ENCODE assay signal across 22 cellular contexts in genomic region chr12:120858306-120859088, GRCh38.
"Had no signal": no experiment of that assay in that cellular context is flagged by ENCODE, and none has a peak within 500 bp of the region (broad histone marks: within the 10 kb centered on the region; RNA-seq: fewer than 3 reads in every experiment).

No MANE protein-coding gene starts in this region.

- H3K27ac ChIP-seq: brain microvascular endothelial cell, foreskin keratinocyte, lower lobe of right lung, suprapubic skin had no signal

- DNase-seq: activated CD4-positive, alpha-beta T cell treated with anti-CD3 and anti-CD28 coated beads for 36 hours; activated CD8-positive, alpha-beta T cell treated with anti-CD3 and anti-CD28 coated beads for 36 hours; activated naive CD4-positive, alpha-beta T cell treated with anti-CD3 and anti-CD28 coated beads, Interleukin-2, amount 50 U/mL, for 16 hours; activated T-cell treated with anti-CD3 and anti-CD28 coated beads, Interleukin-2, amount 50 U/mL, for 4 hours; aorta; brain microvascular endothelial cell; central memory CD4-positive, alpha-beta T cell; endodermal cell; foreskin keratinocyte; hypothalamus; islet precursor cell; left colon; lower lobe of right lung; occipital lobe; stimulated activated CD4-positive, alpha-beta T cell treated with anti-CD3 and anti-CD28 coated beads, Interleukin-2, amount 100 ng/mL, for 24 hours; stimulated activated naive CD8-positive, alpha-beta T cell treated with anti-CD3 and anti-CD28 coated beads, Interleukin-15, amount 100 ng/mL, for 72 hours had no signal

- H3K36me3 ChIP-seq: brain microvascular endothelial cell, lower lobe of right lung, suprapubic skin had no signal

- H3K27me3 ChIP-seq: brain microvascular endothelial cell, foreskin keratinocyte, suprapubic skin had no signal

- H3K4me3 Mint-ChIP-seq: activated CD4-positive, alpha-beta T cell treated with anti-CD3 and anti-CD28 coated beads for 36 hours; activated CD8-positive, alpha-beta T cell treated with anti-CD3 and anti-CD28 coated beads for 36 hours; activated T-cell treated with anti-CD3 and anti-CD28 coated beads, Interleukin-2, amount 50 U/mL, for 4 hours; endodermal cell; nephron; stimulated activated naive CD8-positive, alpha-beta T cell treated with anti-CD3 and anti-CD28 coated beads, Interleukin-15, amount 100 ng/mL, for 72 hours; type B pancreatic cell had no signal

- H3K9me3 Mint-ChIP-seq: activated CD8-positive, alpha-beta T cell treated with anti-CD3 and anti-CD28 coated beads for 36 hours; type B pancreatic cell had no signal

- H3K4me3 ChIP-seq: lower lobe of right lung, suprapubic skin had no signal

- H3K27me3 Mint-ChIP-seq: activated CD4-positive, alpha-beta T cell treated with anti-CD3 and anti-CD28 coated beads for 36 hours; activated CD8-positive, alpha-beta T cell treated with anti-CD3 and anti-CD28 coated beads for 36 hours; progenitor cell of endocrine pancreas; stimulated activated naive CD8-positive, alpha-beta T cell treated with anti-CD3 and anti-CD28 coated beads, Interleukin-15, amount 100 ng/mL, for 72 hours; type B pancreatic cell had no signal

- FAIRE-seq: colon, TTC549 had no signal

- H3K9me3 ChIP-seq: suprapubic skin had no signal

- H3K27ac Mint-ChIP-seq: activated CD4-positive, alpha-beta T cell treated with anti-CD3 and anti-CD28 coated beads for 36 hours; activated CD8-positive, alpha-beta T cell treated with anti-CD3 and anti-CD28 coated beads for 36 hours; endodermal cell; nephron; progenitor cell of endocrine pancreas; stimulated activated naive CD8-positive, alpha-beta T cell treated with anti-CD3 and anti-CD28 coated beads, Interleukin-15, amount 100 ng/mL, for 72 hours; type B pancreatic cell had no signal

- ATAC-seq: activated CD4-positive, alpha-beta T cell treated with anti-CD3 and anti-CD28 coated beads for 36 hours; activated CD8-positive, alpha-beta T cell treated with anti-CD3 and anti-CD28 coated beads for 36 hours; activated T-cell treated with anti-CD3 and anti-CD28 coated beads, Interleukin-2, amount 50 U/mL, for 4 hours; foreskin keratinocyte; left colon; lower lobe of right lung; stimulated activated naive CD8-positive, alpha-beta T cell treated with anti-CD3 and anti-CD28 coated beads, Interleukin-15, amount 100 ng/mL, for 72 hours had no signal
